17 cellular contexts compared by ENCODE assay signal in the genomic region with DNA sequence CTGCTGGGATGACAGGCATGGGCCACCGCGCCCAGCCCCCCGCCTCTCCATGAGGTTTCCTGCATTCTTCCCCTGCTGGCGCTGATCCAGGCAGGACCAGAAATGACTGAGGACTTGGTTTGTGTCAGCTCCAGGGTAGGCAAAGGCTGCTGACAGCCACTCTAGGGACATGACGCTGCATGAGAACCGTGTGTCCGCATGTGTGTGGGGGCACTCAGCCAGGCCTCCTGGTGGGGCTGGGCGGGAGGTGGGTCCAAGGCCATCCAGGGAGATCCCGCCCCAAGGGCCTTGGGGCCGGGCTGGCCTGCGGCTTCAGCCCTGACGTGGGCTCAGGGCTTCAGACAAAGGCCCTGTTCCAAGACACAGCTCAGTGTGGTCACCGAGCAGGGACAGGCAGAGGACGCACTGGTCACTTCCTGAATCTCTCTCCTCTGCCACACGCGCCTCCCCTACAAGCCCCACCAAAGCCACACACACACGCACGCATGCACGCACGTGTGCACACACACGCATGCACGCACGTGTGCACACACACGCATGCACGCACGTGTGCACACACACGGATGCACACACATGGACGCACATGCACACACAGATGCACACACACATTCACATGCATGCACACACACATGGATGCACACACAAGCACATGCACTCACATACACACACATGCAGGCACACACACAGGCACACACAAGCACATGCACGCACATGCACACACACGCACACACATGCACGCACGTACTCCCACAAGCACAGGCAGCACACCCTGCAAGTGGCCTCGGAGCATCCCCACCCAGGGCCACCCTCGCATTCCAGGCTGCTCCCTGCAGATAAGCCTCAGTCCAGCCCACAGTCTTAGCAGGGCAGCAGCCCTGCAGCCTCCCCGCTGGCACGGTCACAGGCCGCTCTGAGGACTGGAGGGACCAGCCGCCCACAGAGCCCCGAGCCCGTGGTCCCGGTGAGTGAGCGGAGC. TPM values are rescaled to one million over a fixed set of nuclear protein-coding genes. Genes with fewer than 3 reads are reported as not detected.
DNase-seq lines count a peak whose midpoint lies in the region; ATAC-seq and TF ChIP-seq lines count a peak whose summit lies in the region.
"Had no signal": no experiment of that assay in that cellular context is flagged by ENCODE, and none has a peak within 500 bp of the region (broad histone marks: within the 10 kb centered on the region; RNA-seq: fewer than 3 reads in every experiment).

No MANE protein-coding gene starts in this region.

- H3K9me3 ChIP-seq in body of pancreas (no peaks in the 10 kb centered on the region), upper lobe of right lung (no peaks in the 10 kb centered on the region), WERI-Rb-1 (ENCODE audit: severe bottlenecking) (no peaks in the 10 kb centered on the region)
- H3K9me3 ChIP-seq: sigmoid colon, tibial nerve had no signal

- intact Hi-C loops in activated naive CD4-positive, alpha-beta T cell treated with anti-CD3 and anti-CD28 coated beads for 36 hours (cut with micrococcal nuclease), result no loop called here
- intact Hi-C loops in body of pancreas (cut with DNase I), result no loop called here
- intact Hi-C loops in upper lobe of right lung (cut with DNase I), result no loop called here

- H3K4me3 ChIP-seq in body of pancreas, result no peak overlapping the region
- no peak overlapping the region for H3K4me3 ChIP-seq in upper lobe of right lung
- no peak overlapping the region for H3K4me3 ChIP-seq in WERI-Rb-1 (ENCODE audit: low read depth, low read length)
- H3K4me3 ChIP-seq: sigmoid colon, tibial nerve had no signal

- no peaks in the 10 kb centered on the region for H3K9me3 Mint-ChIP-seq in activated naive CD4-positive, alpha-beta T cell treated with anti-CD3 and anti-CD28 coated beads, Interleukin-2, amount 10 ng/mL, durations not matched to agents 7 days and 5 days
- H3K9me3 Mint-ChIP-seq in activated naive CD4-positive, alpha-beta T cell treated with anti-CD3 and anti-CD28 coated beads for 36 hours, result no peaks in the 10 kb centered on the region

- no peaks in the 10 kb centered on the region for H3K36me3 Mint-ChIP-seq in activated naive CD4-positive, alpha-beta T cell treated with anti-CD3 and anti-CD28 coated beads, Interleukin-2, amount 10 ng/mL, durations not matched to agents 7 days and 5 days
- no peaks in the 10 kb centered on the region for H3K36me3 Mint-ChIP-seq in activated naive CD4-positive, alpha-beta T cell treated with anti-CD3 and anti-CD28 coated beads for 36 hours (ENCODE audit: low read depth)

- H3K27ac Mint-ChIP-seq in activated naive CD4-positive, alpha-beta T cell treated with anti-CD3 and anti-CD28 coated beads, Interleukin-2, amount 10 ng/mL, durations not matched to agents 7 days and 5 days, result peak overlapping the region; percentile 56
- H3K27ac Mint-ChIP-seq in activated naive CD4-positive, alpha-beta T cell treated with anti-CD3 and anti-CD28 coated beads for 36 hours, result no peak overlapping the region

- peak overlapping the region in 3 of 4 donors; percentile 10 to 62 (median 59) for H3K27ac ChIP-seq in body of pancreas
- H3K27ac ChIP-seq in upper lobe of right lung, result peak overlapping the region; percentile 17
- no peak overlapping the region for H3K27ac ChIP-seq in WERI-Rb-1
- H3K27ac ChIP-seq: brain microvascular endothelial cell, sigmoid colon, tibial nerve had no signal

- no peaks in the 10 kb centered on the region for H3K36me3 ChIP-seq in body of pancreas (replicated peaks in 1 of 2; ENCODE audit: insufficient read depth in 1 of 2, low read depth in 2 of 2)
- peaks cover 4% of the 10 kb centered on the region for H3K36me3 ChIP-seq in upper lobe of right lung
- H3K36me3 ChIP-seq in WERI-Rb-1, result peaks cover 2% of the 10 kb centered on the region
- H3K36me3 ChIP-seq: brain microvascular endothelial cell had no signal

- no peak overlapping the region for H3K4me3 Mint-ChIP-seq in activated naive CD4-positive, alpha-beta T cell treated with anti-CD3 and anti-CD28 coated beads, Interleukin-2, amount 10 ng/mL, durations not matched to agents 7 days and 5 days
- no peak overlapping the region for H3K4me3 Mint-ChIP-seq in activated naive CD4-positive, alpha-beta T cell treated with anti-CD3 and anti-CD28 coated beads for 36 hours

- H3K27me3 ChIP-seq in body of pancreas, result no peaks in the 10 kb centered on the region
- no peaks in the 10 kb centered on the region for H3K27me3 ChIP-seq in upper lobe of right lung
- no peaks in the 10 kb centered on the region for H3K27me3 ChIP-seq in WERI-Rb-1 (ENCODE audit: insufficient read depth, low read depth, severe bottlenecking)
- H3K27me3 ChIP-seq: brain microvascular endothelial cell, sigmoid colon, tibial nerve had no signal

- TF ChIP-seq CTCF in body of pancreas (IDR thresholded peaks at IDR 0.05), result no peak
- TF ChIP-seq CTCF in upper lobe of right lung (IDR thresholded peaks at IDR 0.05), result no peak
- no peak for TF ChIP-seq CTCF in WERI-Rb-1 (IDR thresholded peaks at IDR 0.05; ENCODE audit: low read depth, low read length)

- peaks cover 54% of the 10 kb centered on the region for H3K4me1 Mint-ChIP-seq in activated naive CD4-positive, alpha-beta T cell treated with anti-CD3 and anti-CD28 coated beads, Interleukin-2, amount 10 ng/mL, durations not matched to agents 7 days and 5 days
- peaks cover 39% of the 10 kb centered on the region for H3K4me1 Mint-ChIP-seq in activated naive CD4-positive, alpha-beta T cell treated with anti-CD3 and anti-CD28 coated beads for 36 hours (ENCODE audit: low read depth)

- H3K27me3 Mint-ChIP-seq in activated naive CD4-positive, alpha-beta T cell treated with anti-CD3 and anti-CD28 coated beads, Interleukin-2, amount 10 ng/mL, durations not matched to agents 7 days and 5 days, result no peaks in the 10 kb centered on the region
- H3K27me3 Mint-ChIP-seq in activated naive CD4-positive, alpha-beta T cell treated with anti-CD3 and anti-CD28 coated beads for 36 hours (ENCODE audit: low read depth), result no peaks in the 10 kb centered on the region

- TF ChIP-seq POLR2A in body of pancreas (IDR thresholded peaks at IDR 0.05), result no peak

- peak; percentile 57 for ATAC-seq in body of pancreas
- peak; percentile 22 for ATAC-seq in left lobe of liver
- peak; percentile 7 for ATAC-seq in upper lobe of right lung
- no peak for ATAC-seq in GM18517 (IDR thresholded peaks at IDR 0.05; ENCODE audit: unreplicated experiment)

- CTCF ChIA-PET in activated naive CD4-positive, alpha-beta T cell treated with anti-CD3 and anti-CD28 coated beads, Interleukin-2, amount 10 ng/mL, durations not matched to agents 7 days and 5 days (lab: Charles Lee), result no interaction called here
- CTCF ChIA-PET in activated naive CD4-positive, alpha-beta T cell treated with anti-CD3 and anti-CD28 coated beads for 36 hours (lab: Charles Lee), result no interaction called here

- H3K4me1 ChIP-seq in body of pancreas (peaks cover 19% of the 10 kb centered on the region), upper lobe of right lung (peaks cover 48% of the 10 kb centered on the region)

- WGBS in body of pancreas, 2 donors, result 37 to 53% methylated on average over 19 to 40 of the region's 42 CpGs

- DNase-seq in activated naive CD4-positive, alpha-beta T cell treated with anti-CD3 and anti-CD28 coated beads, Interleukin-2, amount 10 ng/mL, durations not matched to agents 7 days and 5 days, result no peak
- no peak for DNase-seq in activated naive CD4-positive, alpha-beta T cell treated with anti-CD3 and anti-CD28 coated beads for 36 hours
- DNase-seq in body of pancreas (peak; percentile 57 to 78 (median 72)), left lobe of liver (ENCODE audit: low spot score) (no peak), upper lobe of right lung (no peak), WERI-Rb-1 (no peak), T-helper 9 cell (no peak)
- DNase-seq: brain microvascular endothelial cell, DND-41, H7, NCI-H1092, NCI-H226, RPMI8226, sigmoid colon had no signal

RNA-seq across cellular contexts. Expression of a gene that starts 5.3 kb away (rescaled TPM):
- 1 to 10 TPM; 7.7 to 8.2 TPM for total RNA-seq in activated naive CD4-positive, alpha-beta T cell treated with anti-CD3 and anti-CD28 coated beads for 36 hours
- total RNA-seq in body of pancreas (10 to 100 TPM; 23.6 to 25.1 TPM), left lobe of liver (7.2 TPM), upper lobe of right lung (69.2 TPM)
- total RNA-seq: epithelial cell of proximal tubule had no signal

RNA-seq across cellular contexts. Expression of a gene that starts 35.0 kb away (rescaled TPM):
- total RNA-seq in activated naive CD4-positive, alpha-beta T cell treated with anti-CD3 and anti-CD28 coated beads for 36 hours, result 10 to 100 TPM; 68.1 to 76.1 TPM
- 10 to 100 TPM; 25.4 to 76.5 TPM for total RNA-seq in body of pancreas
- 36.4 TPM for total RNA-seq in left lobe of liver
- 26.0 TPM for total RNA-seq in upper lobe of right lung

RNA-seq across cellular contexts. Expression of a gene that starts 39.4 kb away (rescaled TPM):
- not detected for total RNA-seq in activated naive CD4-positive, alpha-beta T cell treated with anti-CD3 and anti-CD28 coated beads for 36 hours
- total RNA-seq in body of pancreas (not detected), left lobe of liver (not detected), upper lobe of right lung (not detected)
- total RNA-seq: epithelial cell of proximal tubule, H7, sigmoid colon, tibial nerve had no signal

RNA-seq across cellular contexts. Expression of a gene that starts 53.3 kb away (rescaled TPM):
- total RNA-seq in activated naive CD4-positive, alpha-beta T cell treated with anti-CD3 and anti-CD28 coated beads for 36 hours, result 10 to 100 TPM; 31.7 to 34.5 TPM
- total RNA-seq in body of pancreas, result 100 to 1,000 TPM in 1 of 2 donors, 10 to 100 TPM in 1; 27.2 to 115 TPM
- 51.9 TPM for total RNA-seq in left lobe of liver
- 138 TPM for total RNA-seq in upper lobe of right lung

Comparison
In these comparisons a context has a peak if more than half of its experiments do, and no peak if none do; other contexts are left out.
1. DNase-seq: peak in body of pancreas (4 of 4); none in activated naive CD4-positive, alpha-beta T cell treated with anti-CD3 and anti-CD28 coated beads, Interleukin-2, amount 10 ng/mL, durations not matched to agents 7 days and 5 days (single experiment), activated naive CD4-positive, alpha-beta T cell treated with anti-CD3 and anti-CD28 coated beads for 36 hours (single experiment), left lobe of liver (single experiment), upper lobe of right lung (single experiment), WERI-Rb-1 (single experiment) and T-helper 9 cell (single experiment).